1 cellular context compared by ENCODE assay signal in the genomic region with DNA sequence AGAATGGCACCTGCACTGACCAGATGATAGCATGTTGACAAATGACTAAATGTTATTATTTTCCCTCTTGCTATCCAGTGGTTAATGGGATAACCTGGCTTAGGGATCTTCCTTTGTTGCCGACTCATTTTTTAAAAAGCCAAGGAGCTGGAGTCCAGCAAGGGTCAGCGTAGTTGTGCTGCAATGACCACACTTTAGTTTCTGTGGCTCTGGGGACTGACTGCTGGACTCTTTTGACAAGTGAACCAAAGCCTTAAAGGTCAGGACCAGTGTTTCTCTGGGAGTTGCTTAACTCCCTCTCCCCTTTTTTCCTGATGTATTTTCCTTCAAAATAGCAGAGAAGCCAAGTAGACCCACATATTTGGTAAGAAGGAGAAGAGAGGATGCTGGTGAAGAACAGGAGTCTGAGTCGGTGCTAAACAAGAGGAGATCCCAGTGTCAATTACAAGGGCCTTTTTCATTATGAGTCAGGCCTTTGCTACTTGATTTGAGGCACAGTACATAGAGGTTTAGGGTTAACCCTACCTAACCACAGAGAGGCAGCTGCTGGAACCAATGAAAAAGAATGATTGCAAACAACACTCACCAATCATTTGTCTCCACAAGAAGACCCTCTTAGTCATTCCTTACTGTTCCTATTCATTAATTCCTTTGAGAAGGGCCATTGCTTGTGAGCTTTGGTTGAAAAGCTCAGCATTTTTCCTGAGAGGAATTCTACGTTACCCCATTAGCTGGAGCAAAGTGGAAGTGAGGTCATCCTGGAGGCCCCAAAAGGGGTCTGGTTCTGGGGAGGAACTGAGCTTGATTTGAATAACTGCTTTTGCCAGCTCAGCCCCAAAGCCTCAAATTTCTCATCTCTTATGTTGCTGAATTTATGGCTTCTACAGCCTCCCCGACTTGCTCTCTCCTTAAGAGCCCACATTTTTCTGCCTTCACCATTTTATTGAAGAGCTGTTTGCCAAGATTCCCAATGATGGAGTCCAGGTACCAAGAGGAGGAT.
TF ChIP-seq lines count a peak whose summit lies in the region.

No MANE protein-coding gene starts in this region.

TF ChIP-seq in GM12878, 131 proteins besides CTCF, POLR2A, EP300 and RAD21 (continued from another document):
- TF ChIP-seq ETV6 (conservative IDR thresholded peaks at IDR 0.05 in 1 of 2, IDR thresholded peaks at IDR 0.05 in 1 of 2; ENCODE audit: borderline replicate concordance in 1 of 2, low read depth in 1 of 2): no peak
- TF ChIP-seq, protein P1, sequence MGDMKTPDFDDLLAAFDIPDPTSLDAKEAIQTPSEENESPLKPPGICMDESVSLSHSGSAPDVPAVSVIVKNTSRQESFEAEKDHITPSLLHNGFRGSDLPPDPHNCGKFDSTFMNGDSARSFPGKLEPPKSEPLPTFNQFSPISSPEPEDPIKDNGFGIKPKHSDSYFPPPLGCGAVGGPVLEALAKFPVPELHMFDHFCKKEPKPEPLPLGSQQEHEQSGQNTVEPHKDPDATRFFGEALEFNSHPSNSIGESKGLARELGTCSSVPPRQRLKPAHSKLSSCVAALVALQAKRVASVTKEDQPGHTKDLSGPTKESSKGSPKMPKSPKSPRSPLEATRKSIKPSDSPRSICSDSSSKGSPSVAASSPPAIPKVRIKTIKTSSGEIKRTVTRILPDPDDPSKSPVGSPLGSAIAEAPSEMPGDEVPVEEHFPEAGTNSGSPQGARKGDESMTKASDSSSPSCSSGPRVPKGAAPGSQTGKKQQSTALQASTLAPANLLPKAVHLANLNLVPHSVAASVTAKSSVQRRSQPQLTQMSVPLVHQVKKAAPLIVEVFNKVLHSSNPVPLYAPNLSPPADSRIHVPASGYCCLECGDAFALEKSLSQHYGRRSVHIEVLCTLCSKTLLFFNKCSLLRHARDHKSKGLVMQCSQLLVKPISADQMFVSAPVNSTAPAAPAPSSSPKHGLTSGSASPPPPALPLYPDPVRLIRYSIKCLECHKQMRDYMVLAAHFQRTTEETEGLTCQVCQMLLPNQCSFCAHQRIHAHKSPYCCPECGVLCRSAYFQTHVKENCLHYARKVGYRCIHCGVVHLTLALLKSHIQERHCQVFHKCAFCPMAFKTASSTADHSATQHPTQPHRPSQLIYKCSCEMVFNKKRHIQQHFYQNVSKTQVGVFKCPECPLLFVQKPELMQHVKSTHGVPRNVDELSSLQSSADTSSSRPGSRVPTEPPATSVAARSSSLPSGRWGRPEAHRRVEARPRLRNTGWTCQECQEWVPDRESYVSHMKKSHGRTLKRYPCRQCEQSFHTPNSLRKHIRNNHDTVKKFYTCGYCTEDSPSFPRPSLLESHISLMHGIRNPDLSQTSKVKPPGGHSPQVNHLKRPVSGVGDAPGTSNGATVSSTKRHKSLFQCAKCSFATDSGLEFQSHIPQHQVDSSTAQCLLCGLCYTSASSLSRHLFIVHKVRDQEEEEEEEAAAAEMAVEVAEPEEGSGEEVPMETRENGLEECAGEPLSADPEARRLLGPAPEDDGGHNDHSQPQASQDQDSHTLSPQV (IDR thresholded peaks at IDR 0.05): no peak
- TF ChIP-seq SMAD5 (IDR thresholded peaks at IDR 0.05; ENCODE audit: low read depth): no peak
- no peak for TF ChIP-seq NR2C2 (IDR thresholded peaks at IDR 0.05; ENCODE audit: borderline replicate concordance, control insufficient read depth, insufficient read length, low read depth)
- peak; percentile 68 for TF ChIP-seq MTA2 (IDR thresholded peaks at IDR 0.05; ENCODE audit: low read depth)
- peak; percentile 75 for TF ChIP-seq JUNB (IDR thresholded peaks at IDR 0.05)
- peak; percentile 60; the same call in 1 of the 2 replicates for TF ChIP-seq TBL1XR1 (IDR thresholded peaks at IDR 0.05; ENCODE audit: low read depth, low read length)
- no peak for TF ChIP-seq ASH2L (IDR thresholded peaks at IDR 0.05; ENCODE audit: borderline replicate concordance, low read depth)
- peak; percentile 33; the same call in 1 of the 2 replicates for TF ChIP-seq ATF7 (IDR thresholded peaks at IDR 0.05; ENCODE audit: low read depth)
- TF ChIP-seq NR2F1 (conservative IDR thresholded peaks at IDR 0.05): peak; percentile 92
- TF ChIP-seq TCF12 (IDR thresholded peaks at IDR 0.05; ENCODE audit: low read depth, low read length): no peak
- TF ChIP-seq, protein P2, sequence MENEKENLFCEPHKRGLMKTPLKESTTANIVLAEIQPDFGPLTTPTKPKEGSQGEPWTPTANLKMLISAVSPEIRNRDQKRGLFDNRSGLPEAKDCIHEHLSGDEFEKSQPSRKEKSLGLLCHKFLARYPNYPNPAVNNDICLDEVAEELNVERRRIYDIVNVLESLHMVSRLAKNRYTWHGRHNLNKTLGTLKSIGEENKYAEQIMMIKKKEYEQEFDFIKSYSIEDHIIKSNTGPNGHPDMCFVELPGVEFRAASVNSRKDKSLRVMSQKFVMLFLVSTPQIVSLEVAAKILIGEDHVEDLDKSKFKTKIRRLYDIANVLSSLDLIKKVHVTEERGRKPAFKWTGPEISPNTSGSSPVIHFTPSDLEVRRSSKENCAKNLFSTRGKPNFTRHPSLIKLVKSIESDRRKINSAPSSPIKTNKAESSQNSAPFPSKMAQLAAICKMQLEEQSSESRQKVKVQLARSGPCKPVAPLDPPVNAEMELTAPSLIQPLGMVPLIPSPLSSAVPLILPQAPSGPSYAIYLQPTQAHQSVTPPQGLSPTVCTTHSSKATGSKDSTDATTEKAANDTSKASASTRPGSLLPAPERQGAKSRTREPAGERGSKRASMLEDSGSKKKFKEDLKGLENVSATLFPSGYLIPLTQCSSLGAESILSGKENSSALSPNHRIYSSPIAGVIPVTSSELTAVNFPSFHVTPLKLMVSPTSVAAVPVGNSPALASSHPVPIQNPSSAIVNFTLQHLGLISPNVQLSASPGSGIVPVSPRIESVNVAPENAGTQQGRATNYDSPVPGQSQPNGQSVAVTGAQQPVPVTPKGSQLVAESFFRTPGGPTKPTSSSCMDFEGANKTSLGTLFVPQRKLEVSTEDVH (IDR thresholded peaks at IDR 0.05; ENCODE audit: low read depth, partially characterized antibody): no peak
- peak; percentile 81; the same call in 1 of the 2 replicates for TF ChIP-seq IRF4 (IDR thresholded peaks at IDR 0.05; ENCODE audit: low read depth, low read length)
- TF ChIP-seq MYC (IDR thresholded peaks at IDR 0.05; ENCODE audit: insufficient read depth, insufficient read length, insufficient replicate concordance, low read length, severe bottlenecking): no peak
- TF ChIP-seq NFIC (IDR thresholded peaks at IDR 0.05; ENCODE audit: low read depth, low read length): no peak
- TF ChIP-seq, protein P3, sequence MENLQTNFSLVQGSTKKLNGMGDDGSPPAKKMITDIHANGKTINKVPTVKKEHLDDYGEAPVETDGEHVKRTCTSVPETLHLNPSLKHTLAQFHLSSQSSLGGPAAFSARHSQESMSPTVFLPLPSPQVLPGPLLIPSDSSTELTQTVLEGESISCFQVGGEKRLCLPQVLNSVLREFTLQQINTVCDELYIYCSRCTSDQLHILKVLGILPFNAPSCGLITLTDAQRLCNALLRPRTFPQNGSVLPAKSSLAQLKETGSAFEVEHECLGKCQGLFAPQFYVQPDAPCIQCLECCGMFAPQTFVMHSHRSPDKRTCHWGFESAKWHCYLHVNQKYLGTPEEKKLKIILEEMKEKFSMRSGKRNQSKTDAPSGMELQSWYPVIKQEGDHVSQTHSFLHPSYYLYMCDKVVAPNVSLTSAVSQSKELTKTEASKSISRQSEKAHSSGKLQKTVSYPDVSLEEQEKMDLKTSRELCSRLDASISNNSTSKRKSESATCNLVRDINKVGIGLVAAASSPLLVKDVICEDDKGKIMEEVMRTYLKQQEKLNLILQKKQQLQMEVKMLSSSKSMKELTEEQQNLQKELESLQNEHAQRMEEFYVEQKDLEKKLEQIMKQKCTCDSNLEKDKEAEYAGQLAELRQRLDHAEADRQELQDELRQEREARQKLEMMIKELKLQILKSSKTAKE (IDR thresholded peaks at IDR 0.05; ENCODE audit: low read depth, poor library complexity, severe bottlenecking): no peak
- peak; percentile 22 to 45; a peak in 2 of 4 replicates for TF ChIP-seq BHLHE40 (IDR thresholded peaks at IDR 0.05; ENCODE audit: borderline replicate concordance in 1 of 2, low read depth in 2 of 2, low read length in 1 of 2)
- TF ChIP-seq ZSCAN29 (IDR thresholded peaks at IDR 0.05): no peak
- TF ChIP-seq ZNF217 (IDR thresholded peaks at IDR 0.05): no peak
- no peak for TF ChIP-seq SP1 (IDR thresholded peaks at IDR 0.05; ENCODE audit: low read depth, low read length)
- TF ChIP-seq, protein P4, sequence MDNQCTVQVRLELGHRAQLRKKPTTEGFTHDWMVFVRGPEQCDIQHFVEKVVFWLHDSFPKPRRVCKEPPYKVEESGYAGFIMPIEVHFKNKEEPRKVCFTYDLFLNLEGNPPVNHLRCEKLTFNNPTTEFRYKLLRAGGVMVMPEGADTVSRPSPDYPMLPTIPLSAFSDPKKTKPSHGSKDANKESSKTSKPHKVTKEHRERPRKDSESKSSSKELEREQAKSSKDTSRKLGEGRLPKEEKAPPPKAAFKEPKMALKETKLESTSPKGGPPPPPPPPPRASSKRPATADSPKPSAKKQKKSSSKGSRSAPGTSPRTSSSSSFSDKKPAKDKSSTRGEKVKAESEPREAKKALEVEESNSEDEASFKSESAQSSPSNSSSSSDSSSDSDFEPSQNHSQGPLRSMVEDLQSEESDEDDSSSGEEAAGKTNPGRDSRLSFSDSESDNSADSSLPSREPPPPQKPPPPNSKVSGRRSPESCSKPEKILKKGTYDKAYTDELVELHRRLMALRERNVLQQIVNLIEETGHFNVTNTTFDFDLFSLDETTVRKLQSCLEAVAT (IDR thresholded peaks at IDR 0.05): 0 out of 2 replicates have a peak, but pooled peaks have one; percentile 48
- TF ChIP-seq HDGF (IDR thresholded peaks at IDR 0.05): no peak
- TF ChIP-seq YY1 (IDR thresholded peaks at IDR 0.05; ENCODE audit: low read depth, low read length): no peak
- no peak for TF ChIP-seq CBX3 (IDR thresholded peaks at IDR 0.05; ENCODE audit: borderline replicate concordance, low read depth)
- TF ChIP-seq PAX8 (IDR thresholded peaks at IDR 0.05): no peak
- TF ChIP-seq BRCA1 (IDR thresholded peaks at IDR 0.05; ENCODE audit: low read depth, low read length): no peak
- TF ChIP-seq, protein P5, sequence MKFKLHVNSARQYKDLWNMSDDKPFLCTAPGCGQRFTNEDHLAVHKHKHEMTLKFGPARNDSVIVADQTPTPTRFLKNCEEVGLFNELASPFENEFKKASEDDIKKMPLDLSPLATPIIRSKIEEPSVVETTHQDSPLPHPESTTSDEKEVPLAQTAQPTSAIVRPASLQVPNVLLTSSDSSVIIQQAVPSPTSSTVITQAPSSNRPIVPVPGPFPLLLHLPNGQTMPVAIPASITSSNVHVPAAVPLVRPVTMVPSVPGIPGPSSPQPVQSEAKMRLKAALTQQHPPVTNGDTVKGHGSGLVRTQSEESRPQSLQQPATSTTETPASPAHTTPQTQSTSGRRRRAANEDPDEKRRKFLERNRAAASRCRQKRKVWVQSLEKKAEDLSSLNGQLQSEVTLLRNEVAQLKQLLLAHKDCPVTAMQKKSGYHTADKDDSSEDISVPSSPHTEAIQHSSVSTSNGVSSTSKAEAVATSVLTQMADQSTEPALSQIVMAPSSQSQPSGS (IDR thresholded peaks at IDR 0.05; ENCODE audit: low read length): 0 out of 2 replicates have a peak, but pooled peaks have one; percentile 30
- TF ChIP-seq SREBF2 (IDR thresholded peaks at IDR 0.05; ENCODE audit: low read length): no peak
TF ChIP-seq in GM12878: peak in this region for 17.
